ENCODE assay signal across 12 cellular contexts in the genomic region with DNA sequence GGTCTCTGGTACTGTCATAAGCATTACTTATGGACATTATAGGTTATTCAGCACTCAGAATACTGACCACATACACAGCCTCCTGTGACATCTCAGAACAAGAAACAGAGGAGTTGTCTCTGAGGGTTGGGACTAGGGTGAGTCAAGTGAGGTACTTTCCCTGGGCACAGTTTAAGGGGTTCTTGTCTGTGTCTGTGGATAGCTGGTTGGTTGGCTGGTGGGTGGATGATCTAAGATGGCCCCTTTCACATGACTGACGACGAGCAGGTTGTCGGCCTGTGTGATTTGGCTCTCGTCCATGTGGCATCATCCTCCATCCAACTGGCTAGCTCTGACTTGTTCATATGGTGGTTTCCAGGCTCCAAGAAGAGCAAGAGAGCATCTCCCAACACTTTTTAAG.
DNase-seq lines count a peak whose midpoint lies in the region; ATAC-seq, FAIRE-seq and TF ChIP-seq lines count a peak whose summit lies in the region.
"Had no signal": no experiment of that assay in that cellular context is flagged by ENCODE, and none has a peak within 500 bp of the region (broad histone marks: within the 10 kb centered on the region; RNA-seq: fewer than 3 reads in every experiment).

No MANE protein-coding gene starts in this region.

- ATAC-seq in GM19328 (IDR thresholded peaks at IDR 0.05; ENCODE audit: unreplicated experiment) = no peak
- ATAC-seq: right lobe of liver had no signal

- TF ChIP-seq POLR2A in GM12891 (IDR thresholded peaks at IDR 0.05; ENCODE audit: low read depth, low read length) = no peak

- peaks cover 2% of the 10 kb centered on the region for H3K4me1 Mint-ChIP-seq in T-helper 2 cell treated with Interferon-gamma antibody and Interleukin-4, amounts not matched to agents 5 μg/mL and 100 μg/mL, for 36 hours (ENCODE audit: low read depth)

- H3K9me3 Mint-ChIP-seq in T-helper 2 cell treated with Interferon-gamma antibody and Interleukin-4, amounts not matched to agents 5 μg/mL and 100 μg/mL, for 36 hours = no peaks in the 10 kb centered on the region
- H3K9me3 Mint-ChIP-seq: CD14-positive monocyte had no signal

- H3K27ac Mint-ChIP-seq in T-helper 2 cell treated with Interferon-gamma antibody and Interleukin-4, amounts not matched to agents 5 μg/mL and 100 μg/mL, for 36 hours = no peak overlapping the region

- no peaks in the 10 kb centered on the region for H3K27me3 Mint-ChIP-seq in T-helper 2 cell treated with Interferon-gamma antibody and Interleukin-4, amounts not matched to agents 5 μg/mL and 100 μg/mL, for 36 hours (ENCODE audit: low read depth)

- no peak for FAIRE-seq in GM12891 (lab: Jason Lieb, UNC)

- H3K4me3 Mint-ChIP-seq in T-helper 2 cell treated with Interferon-gamma antibody and Interleukin-4, amounts not matched to agents 5 μg/mL and 100 μg/mL, for 36 hours = no peak overlapping the region
- H3K4me3 Mint-ChIP-seq: CD14-positive monocyte had no signal

- TF ChIP-seq CTCF in GM20000 (IDR thresholded peaks at IDR 0.05; ENCODE audit: extremely low read depth, missing control alignments) = no peak

- DNase-seq in GM12891 (ENCODE audit: insufficient read length, low spot score) (no peak), GM20000 (ENCODE audit: low spot score) (peak; percentile 34), H4 (ENCODE audit: low spot score) (no peak), T1000 (lab: John Stamatoyannopoulos, UW) (no peak), GDM1 (lab: John Stamatoyannopoulos, UW) (no peak)
- peak; percentile 75 for DNase-seq in T-helper 2 cell treated with Interferon-gamma antibody and Interleukin-4, amounts not matched to agents 5 μg/mL and 100 μg/mL, for 36 hours (ENCODE audit: low spot score)
- peak; percentile 81 for DNase-seq in stimulated activated CD4-positive, alpha-beta T cell treated with anti-CD3 and anti-CD28 coated beads, Interleukin-15, amount 100 ng/mL, for 24 hours
- DNase-seq: effector CD4-positive, alpha-beta T cell; NCI-H1105; right lobe of liver had no signal

- peaks cover 4% of the 10 kb centered on the region for H3K36me3 Mint-ChIP-seq in T-helper 2 cell treated with Interferon-gamma antibody and Interleukin-4, amounts not matched to agents 5 μg/mL and 100 μg/mL, for 36 hours (ENCODE audit: low read depth)

TF ChIP-seq in GM12891, 5 proteins besides CTCF, POLR2A, EP300 and RAD21:
- TF ChIP-seq SPI1 (IDR thresholded peaks at IDR 0.05; ENCODE audit: low read depth, low read length) (no peak), POLR2AphosphoS5 (IDR thresholded peaks at IDR 0.05; ENCODE audit: low read depth, low read length) (peak; percentile 19; the same call in 1 of the 2 replicates)

Comparison
In these comparisons a context has a peak if more than half of its experiments do, and no peak if none do; other contexts are left out.
1. DNase-seq: peak in GM20000 (single experiment), T-helper 2 cell treated with Interferon-gamma antibody and Interleukin-4, amounts not matched to agents 5 μg/mL and 100 μg/mL, for 36 hours (single experiment) and stimulated activated CD4-positive, alpha-beta T cell treated with anti-CD3 and anti-CD28 coated beads, Interleukin-15, amount 100 ng/mL, for 24 hours (single experiment); none in GM12891 (single experiment), H4 (single experiment), T1000 (single experiment) and GDM1 (single experiment).